1 cellular context compared by ENCODE assay signal in the genomic region with DNA sequence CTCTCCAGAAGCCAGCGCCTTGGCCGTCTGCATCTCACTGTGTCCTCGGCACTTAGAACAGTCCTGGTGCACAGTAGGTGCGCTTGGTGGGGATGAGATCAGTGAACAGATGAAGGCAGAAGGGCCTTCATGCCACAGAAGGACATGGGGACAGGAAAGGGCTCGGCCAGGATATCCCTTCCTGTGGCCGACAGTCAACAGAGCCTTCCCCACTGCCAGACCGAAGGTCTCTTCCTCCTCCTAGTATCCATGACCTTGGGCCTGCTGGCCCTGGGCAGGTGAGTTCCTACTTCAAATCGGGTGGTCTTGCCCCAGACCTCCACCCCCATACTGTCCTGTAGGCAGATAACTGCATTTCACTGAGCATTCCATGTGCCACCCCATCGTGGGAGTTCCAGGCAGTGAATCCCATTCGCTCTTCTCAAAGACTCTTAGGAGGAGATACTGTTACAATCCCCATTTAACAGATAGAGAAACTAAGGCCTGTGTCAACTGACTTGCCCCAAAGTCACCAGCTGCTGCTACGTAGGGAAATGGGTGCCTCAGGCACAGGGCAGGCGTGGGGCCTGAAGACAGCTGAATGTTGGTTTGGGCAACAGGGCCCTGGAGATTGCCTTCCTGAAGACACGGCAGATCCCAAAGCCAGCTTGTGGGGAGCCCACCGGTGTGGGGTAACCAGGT.
A peak's percentile ranks its signal among the peaks of the same experiment; 100 is the strongest.
TF ChIP-seq lines count a peak whose summit lies in the region.

No MANE protein-coding gene starts in this region.

TF ChIP-seq in HepG2, 621 proteins besides CTCF, POLR2A, EP300 and RAD21:
- TF ChIP-seq ZNF629 (CRISPR knock-in tag; conservative IDR thresholded peaks at IDR 0.05) = peak; percentile 71
- 0 out of 2 replicates have a peak, but pooled peaks have one; percentile 22 for TF ChIP-seq ZMYM3 (CRISPR knock-in tag; IDR thresholded peaks at IDR 0.05)
- TF ChIP-seq ZNF572 (CRISPR knock-in tag; IDR thresholded peaks at IDR 0.05) = no peak
TF ChIP-seq in HepG2: peak in this region for 2.
